Comparison of ENCODE assay signal across 1 cellular context in the genomic region with DNA sequence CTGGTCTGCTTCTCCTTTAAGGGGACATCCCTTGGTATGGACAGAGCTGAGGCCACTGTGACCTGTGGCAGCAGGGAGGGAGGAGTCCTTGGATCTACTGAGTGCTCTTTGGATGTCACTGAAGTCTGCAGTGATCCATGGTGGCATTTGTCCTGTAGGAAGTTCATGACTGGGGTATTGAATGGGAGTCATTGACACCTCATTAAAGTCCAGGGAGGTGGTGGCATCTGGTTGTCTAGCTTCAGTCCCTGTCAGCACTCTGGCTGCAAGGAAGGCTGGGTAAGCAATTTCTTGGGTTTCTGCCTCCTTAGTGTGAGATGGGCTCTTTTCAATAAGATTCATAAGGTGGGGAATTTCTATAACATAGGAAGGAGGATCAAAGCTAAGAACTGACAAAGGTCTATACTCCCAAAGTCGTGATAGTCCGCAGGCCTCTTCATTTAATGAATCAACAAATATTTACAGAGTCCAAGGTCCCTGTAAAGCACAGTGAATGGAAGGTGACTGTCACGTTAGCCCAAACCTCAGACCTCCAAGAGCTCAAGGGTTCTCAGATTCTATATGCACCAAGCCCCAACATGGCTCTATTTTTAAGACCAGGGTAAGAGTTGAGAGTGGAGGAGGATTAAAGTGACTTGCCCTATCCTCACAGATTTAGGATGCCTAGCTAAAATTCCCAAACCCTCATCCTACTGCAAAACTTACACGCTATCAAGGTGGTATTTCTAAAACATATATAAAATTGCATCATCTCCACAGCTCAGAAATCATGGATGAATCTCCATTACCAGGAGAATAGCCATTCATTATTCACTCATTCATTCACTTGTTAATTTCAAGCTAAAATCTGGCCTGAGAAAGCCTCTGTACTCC.
TF ChIP-seq lines count a peak whose summit lies in the region.

No MANE protein-coding gene starts in this region.

TF ChIP-seq in HepG2, 621 proteins besides CTCF, POLR2A, EP300 and RAD21 (continued from another document and continues in another):
- TF ChIP-seq, protein P1, sequence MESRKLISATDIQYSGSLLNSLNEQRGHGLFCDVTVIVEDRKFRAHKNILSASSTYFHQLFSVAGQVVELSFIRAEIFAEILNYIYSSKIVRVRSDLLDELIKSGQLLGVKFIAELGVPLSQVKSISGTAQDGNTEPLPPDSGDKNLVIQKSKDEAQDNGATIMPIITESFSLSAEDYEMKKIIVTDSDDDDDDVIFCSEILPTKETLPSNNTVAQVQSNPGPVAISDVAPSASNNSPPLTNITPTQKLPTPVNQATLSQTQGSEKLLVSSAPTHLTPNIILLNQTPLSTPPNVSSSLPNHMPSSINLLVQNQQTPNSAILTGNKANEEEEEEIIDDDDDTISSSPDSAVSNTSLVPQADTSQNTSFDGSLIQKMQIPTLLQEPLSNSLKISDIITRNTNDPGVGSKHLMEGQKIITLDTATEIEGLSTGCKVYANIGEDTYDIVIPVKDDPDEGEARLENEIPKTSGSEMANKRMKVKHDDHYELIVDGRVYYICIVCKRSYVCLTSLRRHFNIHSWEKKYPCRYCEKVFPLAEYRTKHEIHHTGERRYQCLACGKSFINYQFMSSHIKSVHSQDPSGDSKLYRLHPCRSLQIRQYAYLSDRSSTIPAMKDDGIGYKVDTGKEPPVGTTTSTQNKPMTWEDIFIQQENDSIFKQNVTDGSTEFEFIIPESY (CRISPR knock-in tag; IDR thresholded peaks at IDR 0.05): no peak
- TF ChIP-seq KAT8 (CRISPR knock-in tag; IDR thresholded peaks at IDR 0.05) (0 out of 2 replicates have a peak, but pooled peaks have one; percentile 23), NAIF1 (CRISPR knock-in tag; IDR thresholded peaks at IDR 0.05; ENCODE audit: borderline replicate concordance) (no peak), SATB2 (CRISPR knock-in tag; IDR thresholded peaks at IDR 0.05) (0 out of 2 replicates have a peak, but pooled peaks have one; percentile 12), TGIF2 (CRISPR knock-in tag; IDR thresholded peaks at IDR 0.05) (no peak; the same call in 1 of the 2 replicates), ZNF430 (CRISPR knock-in tag; IDR thresholded peaks at IDR 0.05) (peak; percentile 80; the same call in 1 of the 2 replicates), ZNF143 (CRISPR knock-in tag; IDR thresholded peaks at IDR 0.05) (no peak), ZNF772 (CRISPR knock-in tag; IDR thresholded peaks at IDR 0.05) (peak; percentile 66), YEATS4 (CRISPR knock-in tag; IDR thresholded peaks at IDR 0.05; ENCODE audit: borderline replicate concordance) (peak; percentile 38; the same call in 1 of the 2 replicates), ZNF615 (CRISPR knock-in tag; IDR thresholded peaks at IDR 0.05; ENCODE audit: borderline replicate concordance) (no peak), WIZ (CRISPR knock-in tag; IDR thresholded peaks at IDR 0.05) (0 out of 2 replicates have a peak, but pooled peaks have one; percentile 67), HDAC2 (CRISPR knock-in tag; IDR thresholded peaks at IDR 0.05) (peak; percentile 55; the same call in 1 of the 2 replicates), ZNF644 (CRISPR knock-in tag; IDR thresholded peaks at IDR 0.05; ENCODE audit: low read depth) (peak; percentile 82), ZNF263 (CRISPR knock-in tag; IDR thresholded peaks at IDR 0.05) (peak; percentile 100), MEIS1 (CRISPR knock-in tag; IDR thresholded peaks at IDR 0.05; ENCODE audit: borderline replicate concordance) (peak; percentile 56; the same call in 1 of the 2 replicates), BRCA1 (CRISPR knock-in tag; IDR thresholded peaks at IDR 0.05) (no peak), NCOR1 (IDR thresholded peaks at IDR 0.05; ENCODE audit: borderline replicate concordance, low read length) (peak; percentile 89; the same call in 1 of the 2 replicates), ZNF782 (CRISPR knock-in tag; IDR thresholded peaks at IDR 0.05; ENCODE audit: borderline replicate concordance) (no peak), ZNF333 (CRISPR knock-in tag; IDR thresholded peaks at IDR 0.05; ENCODE audit: borderline replicate concordance) (no peak), MED13 (CRISPR knock-in tag; IDR thresholded peaks at IDR 0.05) (no peak; the same call in 1 of the 2 replicates), ETV5 (CRISPR knock-in tag; IDR thresholded peaks at IDR 0.05; ENCODE audit: borderline replicate concordance) (no peak; the same call in 1 of the 2 replicates), NR2F2 (IDR thresholded peaks at IDR 0.05; ENCODE audit: borderline replicate concordance, low read depth) (peak; percentile 75), MEIS2 (CRISPR knock-in tag; IDR thresholded peaks at IDR 0.05) (0 out of 2 replicates have a peak, but pooled peaks have one; percentile 48), RBFOX2 (IDR thresholded peaks at IDR 0.05; ENCODE audit: low read depth, low read length) (peak; percentile 82), ZNF138 (CRISPR knock-in tag; IDR thresholded peaks at IDR 0.05; ENCODE audit: low read depth) (no peak), NPAS2 (CRISPR knock-in tag; IDR thresholded peaks at IDR 0.05; ENCODE audit: borderline replicate concordance) (no peak), ZFP41 (CRISPR knock-in tag; IDR thresholded peaks at IDR 0.05; ENCODE audit: borderline replicate concordance) (no peak), ZSCAN21 (CRISPR knock-in tag; IDR thresholded peaks at IDR 0.05; ENCODE audit: borderline replicate concordance) (peak; percentile 52; the same call in 1 of the 2 replicates), HNRNPLL (IDR thresholded peaks at IDR 0.05; ENCODE audit: low read depth, low read length, poor library complexity, severe bottlenecking) (no peak), PPARG (CRISPR knock-in tag; conservative IDR thresholded peaks at IDR 0.05) (peak; percentile 4), ZNF724P (CRISPR knock-in tag; IDR thresholded peaks at IDR 0.05; ENCODE audit: borderline replicate concordance) (no peak), KLF16 (CRISPR knock-in tag; IDR thresholded peaks at IDR 0.05) (peak in 1 of 2 experiments; percentile 53; a peak in 2 of 4 replicates), ZNF749 (CRISPR knock-in tag; IDR thresholded peaks at IDR 0.05; ENCODE audit: borderline replicate concordance) (no peak)
- TF ChIP-seq, protein P2, sequence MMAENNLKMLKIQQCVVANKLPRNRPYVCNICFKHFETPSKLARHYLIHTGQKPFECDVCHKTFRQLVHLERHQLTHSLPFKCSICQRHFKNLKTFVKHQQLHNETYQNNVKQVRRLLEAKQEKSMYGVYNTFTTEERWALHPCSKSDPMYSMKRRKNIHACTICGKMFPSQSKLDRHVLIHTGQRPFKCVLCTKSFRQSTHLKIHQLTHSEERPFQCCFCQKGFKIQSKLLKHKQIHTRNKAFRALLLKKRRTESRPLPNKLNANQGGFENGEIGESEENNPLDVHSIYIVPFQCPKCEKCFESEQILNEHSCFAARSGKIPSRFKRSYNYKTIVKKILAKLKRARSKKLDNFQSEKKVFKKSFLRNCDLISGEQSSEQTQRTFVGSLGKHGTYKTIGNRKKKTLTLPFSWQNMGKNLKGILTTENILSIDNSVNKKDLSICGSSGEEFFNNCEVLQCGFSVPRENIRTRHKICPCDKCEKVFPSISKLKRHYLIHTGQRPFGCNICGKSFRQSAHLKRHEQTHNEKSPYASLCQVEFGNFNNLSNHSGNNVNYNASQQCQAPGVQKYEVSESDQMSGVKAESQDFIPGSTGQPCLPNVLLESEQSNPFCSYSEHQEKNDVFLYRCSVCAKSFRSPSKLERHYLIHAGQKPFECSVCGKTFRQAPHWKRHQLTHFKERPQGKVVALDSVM (CRISPR knock-in tag; IDR thresholded peaks at IDR 0.05): peak; percentile 51; the same call in 1 of the 2 replicates
- TF ChIP-seq, protein P3, sequence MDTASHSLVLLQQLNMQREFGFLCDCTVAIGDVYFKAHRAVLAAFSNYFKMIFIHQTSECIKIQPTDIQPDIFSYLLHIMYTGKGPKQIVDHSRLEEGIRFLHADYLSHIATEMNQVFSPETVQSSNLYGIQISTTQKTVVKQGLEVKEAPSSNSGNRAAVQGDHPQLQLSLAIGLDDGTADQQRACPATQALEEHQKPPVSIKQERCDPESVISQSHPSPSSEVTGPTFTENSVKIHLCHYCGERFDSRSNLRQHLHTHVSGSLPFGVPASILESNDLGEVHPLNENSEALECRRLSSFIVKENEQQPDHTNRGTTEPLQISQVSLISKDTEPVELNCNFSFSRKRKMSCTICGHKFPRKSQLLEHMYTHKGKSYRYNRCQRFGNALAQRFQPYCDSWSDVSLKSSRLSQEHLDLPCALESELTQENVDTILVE (CRISPR knock-in tag; IDR thresholded peaks at IDR 0.05): 0 out of 2 replicates have a peak, but pooled peaks have one; percentile 44
- TF ChIP-seq, protein P4, sequence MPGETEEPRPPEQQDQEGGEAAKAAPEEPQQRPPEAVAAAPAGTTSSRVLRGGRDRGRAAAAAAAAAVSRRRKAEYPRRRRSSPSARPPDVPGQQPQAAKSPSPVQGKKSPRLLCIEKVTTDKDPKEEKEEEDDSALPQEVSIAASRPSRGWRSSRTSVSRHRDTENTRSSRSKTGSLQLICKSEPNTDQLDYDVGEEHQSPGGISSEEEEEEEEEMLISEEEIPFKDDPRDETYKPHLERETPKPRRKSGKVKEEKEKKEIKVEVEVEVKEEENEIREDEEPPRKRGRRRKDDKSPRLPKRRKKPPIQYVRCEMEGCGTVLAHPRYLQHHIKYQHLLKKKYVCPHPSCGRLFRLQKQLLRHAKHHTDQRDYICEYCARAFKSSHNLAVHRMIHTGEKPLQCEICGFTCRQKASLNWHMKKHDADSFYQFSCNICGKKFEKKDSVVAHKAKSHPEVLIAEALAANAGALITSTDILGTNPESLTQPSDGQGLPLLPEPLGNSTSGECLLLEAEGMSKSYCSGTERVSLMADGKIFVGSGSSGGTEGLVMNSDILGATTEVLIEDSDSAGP (CRISPR knock-in tag; IDR thresholded peaks at IDR 0.05; ENCODE audit: borderline replicate concordance): peak; percentile 96
- TF ChIP-seq, protein P5, sequence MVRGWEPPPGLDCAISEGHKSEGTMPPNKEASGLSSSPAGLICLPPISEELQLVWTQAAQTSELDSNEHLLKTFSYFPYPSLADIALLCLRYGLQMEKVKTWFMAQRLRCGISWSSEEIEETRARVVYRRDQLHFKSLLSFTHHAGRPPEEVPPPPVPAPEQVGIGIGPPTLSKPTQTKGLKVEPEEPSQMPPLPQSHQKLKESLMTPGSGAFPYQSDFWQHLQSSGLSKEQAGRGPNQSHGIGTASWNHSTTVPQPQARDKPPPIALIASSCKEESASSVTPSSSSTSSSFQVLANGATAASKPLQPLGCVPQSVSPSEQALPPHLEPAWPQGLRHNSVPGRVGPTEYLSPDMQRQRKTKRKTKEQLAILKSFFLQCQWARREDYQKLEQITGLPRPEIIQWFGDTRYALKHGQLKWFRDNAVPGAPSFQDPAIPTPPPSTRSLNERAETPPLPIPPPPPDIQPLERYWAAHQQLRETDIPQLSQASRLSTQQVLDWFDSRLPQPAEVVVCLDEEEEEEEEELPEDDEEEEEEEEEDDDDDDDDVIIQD (CRISPR knock-in tag; IDR thresholded peaks at IDR 0.05; ENCODE audit: low read depth): peak; percentile 22; the same call in 1 of the 2 replicates
- TF ChIP-seq, protein P6, sequence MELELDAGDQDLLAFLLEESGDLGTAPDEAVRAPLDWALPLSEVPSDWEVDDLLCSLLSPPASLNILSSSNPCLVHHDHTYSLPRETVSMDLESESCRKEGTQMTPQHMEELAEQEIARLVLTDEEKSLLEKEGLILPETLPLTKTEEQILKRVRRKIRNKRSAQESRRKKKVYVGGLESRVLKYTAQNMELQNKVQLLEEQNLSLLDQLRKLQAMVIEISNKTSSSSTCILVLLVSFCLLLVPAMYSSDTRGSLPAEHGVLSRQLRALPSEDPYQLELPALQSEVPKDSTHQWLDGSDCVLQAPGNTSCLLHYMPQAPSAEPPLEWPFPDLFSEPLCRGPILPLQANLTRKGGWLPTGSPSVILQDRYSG (CRISPR knock-in tag; IDR thresholded peaks at IDR 0.05): no peak
- TF ChIP-seq, protein P7, sequence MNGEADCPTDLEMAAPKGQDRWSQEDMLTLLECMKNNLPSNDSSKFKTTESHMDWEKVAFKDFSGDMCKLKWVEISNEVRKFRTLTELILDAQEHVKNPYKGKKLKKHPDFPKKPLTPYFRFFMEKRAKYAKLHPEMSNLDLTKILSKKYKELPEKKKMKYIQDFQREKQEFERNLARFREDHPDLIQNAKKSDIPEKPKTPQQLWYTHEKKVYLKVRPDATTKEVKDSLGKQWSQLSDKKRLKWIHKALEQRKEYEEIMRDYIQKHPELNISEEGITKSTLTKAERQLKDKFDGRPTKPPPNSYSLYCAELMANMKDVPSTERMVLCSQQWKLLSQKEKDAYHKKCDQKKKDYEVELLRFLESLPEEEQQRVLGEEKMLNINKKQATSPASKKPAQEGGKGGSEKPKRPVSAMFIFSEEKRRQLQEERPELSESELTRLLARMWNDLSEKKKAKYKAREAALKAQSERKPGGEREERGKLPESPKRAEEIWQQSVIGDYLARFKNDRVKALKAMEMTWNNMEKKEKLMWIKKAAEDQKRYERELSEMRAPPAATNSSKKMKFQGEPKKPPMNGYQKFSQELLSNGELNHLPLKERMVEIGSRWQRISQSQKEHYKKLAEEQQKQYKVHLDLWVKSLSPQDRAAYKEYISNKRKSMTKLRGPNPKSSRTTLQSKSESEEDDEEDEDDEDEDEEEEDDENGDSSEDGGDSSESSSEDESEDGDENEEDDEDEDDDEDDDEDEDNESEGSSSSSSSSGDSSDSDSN (CRISPR knock-in tag; IDR thresholded peaks at IDR 0.05): no peak
- TF ChIP-seq, protein P8, sequence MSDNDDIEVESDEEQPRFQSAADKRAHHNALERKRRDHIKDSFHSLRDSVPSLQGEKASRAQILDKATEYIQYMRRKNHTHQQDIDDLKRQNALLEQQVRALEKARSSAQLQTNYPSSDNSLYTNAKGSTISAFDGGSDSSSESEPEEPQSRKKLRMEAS (IDR thresholded peaks at IDR 0.05): 0 out of 2 replicates have a peak, but pooled peaks have one; percentile 21
- TF ChIP-seq, protein P9, sequence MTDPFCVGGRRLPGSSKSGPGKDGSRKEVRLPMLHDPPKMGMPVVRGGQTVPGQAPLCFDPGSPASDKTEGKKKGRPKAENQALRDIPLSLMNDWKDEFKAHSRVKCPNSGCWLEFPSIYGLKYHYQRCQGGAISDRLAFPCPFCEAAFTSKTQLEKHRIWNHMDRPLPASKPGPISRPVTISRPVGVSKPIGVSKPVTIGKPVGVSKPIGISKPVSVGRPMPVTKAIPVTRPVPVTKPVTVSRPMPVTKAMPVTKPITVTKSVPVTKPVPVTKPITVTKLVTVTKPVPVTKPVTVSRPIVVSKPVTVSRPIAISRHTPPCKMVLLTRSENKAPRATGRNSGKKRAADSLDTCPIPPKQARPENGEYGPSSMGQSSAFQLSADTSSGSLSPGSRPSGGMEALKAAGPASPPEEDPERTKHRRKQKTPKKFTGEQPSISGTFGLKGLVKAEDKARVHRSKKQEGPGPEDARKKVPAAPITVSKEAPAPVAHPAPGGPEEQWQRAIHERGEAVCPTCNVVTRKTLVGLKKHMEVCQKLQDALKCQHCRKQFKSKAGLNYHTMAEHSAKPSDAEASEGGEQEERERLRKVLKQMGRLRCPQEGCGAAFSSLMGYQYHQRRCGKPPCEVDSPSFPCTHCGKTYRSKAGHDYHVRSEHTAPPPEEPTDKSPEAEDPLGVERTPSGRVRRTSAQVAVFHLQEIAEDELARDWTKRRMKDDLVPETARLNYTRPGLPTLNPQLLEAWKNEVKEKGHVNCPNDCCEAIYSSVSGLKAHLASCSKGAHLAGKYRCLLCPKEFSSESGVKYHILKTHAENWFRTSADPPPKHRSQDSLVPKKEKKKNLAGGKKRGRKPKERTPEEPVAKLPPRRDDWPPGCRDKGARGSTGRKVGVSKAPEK (CRISPR knock-in tag; IDR thresholded peaks at IDR 0.05; ENCODE audit: borderline replicate concordance): no peak
